In genomic region chr2:1891971-1892486, GRCh38 we compare ENCODE assay signal across 30 cellular contexts.
"Had no signal": no experiment of that assay in that cellular context is flagged by ENCODE, and none has a peak within 500 bp of the region (broad histone marks: within the 10 kb centered on the region; RNA-seq: fewer than 3 reads in every experiment).

No MANE protein-coding gene starts in this region.

- H3K4me1 ChIP-seq: adrenal gland, neural progenitor cell, right lobe of liver, upper lobe of left lung had no signal

- H3K27ac ChIP-seq: adrenal gland, neural progenitor cell, right lobe of liver, thyroid gland, upper lobe of left lung had no signal

- ATAC-seq: esophagus mucosa; left colon; natural killer cell; stimulated activated effector memory CD8-positive, alpha-beta T cell treated with anti-CD3 and anti-CD28 coated beads, Interleukin-12 subunit alpha, Interleukin-12 subunit beta, amount 100 ng/mL, for 72 hours; stimulated activated naive CD8-positive, alpha-beta T cell treated with anti-CD3 and anti-CD28 coated beads, Interleukin-15, amount 100 ng/mL, for 72 hours had no signal

- H3K9me3 Mint-ChIP-seq: activated naive CD8-positive, alpha-beta T cell treated with anti-CD3 and anti-CD28 coated beads for 36 hours; dendritic cell treated with granulocyte-macrophage colony-stimulating factor and Interleukin-4, amounts not matched to agents 40 ng/mL and 50 ng/mL, for 4 days; endodermal cell; natural killer cell; stimulated activated effector memory CD8-positive, alpha-beta T cell treated with anti-CD3 and anti-CD28 coated beads, Interleukin-12 subunit alpha, Interleukin-12 subunit beta, amount 100 ng/mL, for 72 hours; stimulated activated naive CD8-positive, alpha-beta T cell treated with anti-CD3 and anti-CD28 coated beads, Interleukin-15, amount 100 ng/mL, for 72 hours; T-helper 2 cell treated with Interferon-gamma antibody and Interleukin-4, amounts not matched to agents 5 μg/mL and 100 μg/mL, for 36 hours had no signal

- H3K4me3 Mint-ChIP-seq: activated naive CD8-positive, alpha-beta T cell treated with anti-CD3 and anti-CD28 coated beads for 36 hours; brain; dendritic cell treated with granulocyte-macrophage colony-stimulating factor and Interleukin-4, amounts not matched to agents 40 ng/mL and 50 ng/mL, for 4 days; endodermal cell; natural killer cell; neural progenitor cell; stimulated activated effector memory CD8-positive, alpha-beta T cell treated with anti-CD3 and anti-CD28 coated beads, Interleukin-12 subunit alpha, Interleukin-12 subunit beta, amount 100 ng/mL, for 72 hours; stimulated activated naive CD8-positive, alpha-beta T cell treated with anti-CD3 and anti-CD28 coated beads, Interleukin-15, amount 100 ng/mL, for 72 hours; T-helper 2 cell treated with Interferon-gamma antibody and Interleukin-4, amounts not matched to agents 5 μg/mL and 100 μg/mL, for 36 hours had no signal

- H3K27me3 Mint-ChIP-seq: brain had no signal

- H3K4me2 ChIP-seq: neural progenitor cell had no signal

- H3K4me3 ChIP-seq: adrenal gland, neural progenitor cell, right lobe of liver, thyroid gland, upper lobe of left lung had no signal

- H3K9ac ChIP-seq: neural progenitor cell had no signal

- H3K27ac Mint-ChIP-seq: activated naive CD8-positive, alpha-beta T cell treated with anti-CD3 and anti-CD28 coated beads for 36 hours; dendritic cell treated with granulocyte-macrophage colony-stimulating factor and Interleukin-4, amounts not matched to agents 40 ng/mL and 50 ng/mL, for 4 days; endodermal cell; natural killer cell; neural progenitor cell; stimulated activated effector memory CD8-positive, alpha-beta T cell treated with anti-CD3 and anti-CD28 coated beads, Interleukin-12 subunit alpha, Interleukin-12 subunit beta, amount 100 ng/mL, for 72 hours; stimulated activated naive CD8-positive, alpha-beta T cell treated with anti-CD3 and anti-CD28 coated beads, Interleukin-15, amount 100 ng/mL, for 72 hours; T-helper 2 cell treated with Interferon-gamma antibody and Interleukin-4, amounts not matched to agents 5 μg/mL and 100 μg/mL, for 36 hours had no signal

- H3K9me3 ChIP-seq: adrenal gland, right lobe of liver, thyroid gland, upper lobe of left lung had no signal

- H3K36me3 ChIP-seq: adrenal gland, neural progenitor cell, right lobe of liver, thyroid gland, upper lobe of left lung had no signal

- DNase-seq: activated CD4-positive, alpha-beta T cell treated with anti-CD3 and anti-CD28 coated beads for 4 hours; activated CD4-positive, alpha-beta T cell treated with anti-CD3 and anti-CD28 coated beads, Interleukin-2, amount 50 U/mL, for 48 hours; activated CD8-positive, alpha-beta memory T cell treated with anti-CD3 and anti-CD28 coated beads for 24 hours; activated effector memory CD4-positive, alpha-beta T cell treated with Interleukin-2 at 50 U/mL for 16 hours; activated naive CD4-positive, alpha-beta T cell treated with Interleukin-2 at 50 U/mL for 16 hours; activated naive CD8-positive, alpha-beta T cell treated with anti-CD3 and anti-CD28 coated beads for 36 hours; aorta; central memory CD4-positive, alpha-beta T cell; endodermal cell; foreskin fibroblast; hippocampal formation; kidney; left colon; mesenchymal stem cell; natural killer cell; posterior cingulate gyrus; right lobe of liver; stimulated activated CD4-positive, alpha-beta T cell treated with anti-CD3 and anti-CD28 coated beads, Interleukin-4, amount 100 ng/mL, for 24 hours; stimulated activated naive CD8-positive, alpha-beta T cell treated with anti-CD3 and anti-CD28 coated beads, Interleukin-15, amount 100 ng/mL, for 72 hours; substantia nigra; T-helper 1 cell; thyroid gland had no signal

- H2AFZ ChIP-seq: neural progenitor cell had no signal

- H3K27me3 ChIP-seq: adrenal gland, right lobe of liver, thyroid gland, upper lobe of left lung had no signal

- H3K4me1 Mint-ChIP-seq: activated naive CD8-positive, alpha-beta T cell treated with anti-CD3 and anti-CD28 coated beads for 36 hours; endodermal cell; natural killer cell; stimulated activated effector memory CD8-positive, alpha-beta T cell treated with anti-CD3 and anti-CD28 coated beads, Interleukin-12 subunit alpha, Interleukin-12 subunit beta, amount 100 ng/mL, for 72 hours; stimulated activated naive CD8-positive, alpha-beta T cell treated with anti-CD3 and anti-CD28 coated beads, Interleukin-15, amount 100 ng/mL, for 72 hours had no signal

- H3K36me3 Mint-ChIP-seq: activated naive CD8-positive, alpha-beta T cell treated with anti-CD3 and anti-CD28 coated beads for 36 hours; natural killer cell; neural progenitor cell; stimulated activated effector memory CD8-positive, alpha-beta T cell treated with anti-CD3 and anti-CD28 coated beads, Interleukin-12 subunit alpha, Interleukin-12 subunit beta, amount 100 ng/mL, for 72 hours had no signal
